Comparison of ENCODE assay signal across 9 cellular contexts in the genomic region with DNA sequence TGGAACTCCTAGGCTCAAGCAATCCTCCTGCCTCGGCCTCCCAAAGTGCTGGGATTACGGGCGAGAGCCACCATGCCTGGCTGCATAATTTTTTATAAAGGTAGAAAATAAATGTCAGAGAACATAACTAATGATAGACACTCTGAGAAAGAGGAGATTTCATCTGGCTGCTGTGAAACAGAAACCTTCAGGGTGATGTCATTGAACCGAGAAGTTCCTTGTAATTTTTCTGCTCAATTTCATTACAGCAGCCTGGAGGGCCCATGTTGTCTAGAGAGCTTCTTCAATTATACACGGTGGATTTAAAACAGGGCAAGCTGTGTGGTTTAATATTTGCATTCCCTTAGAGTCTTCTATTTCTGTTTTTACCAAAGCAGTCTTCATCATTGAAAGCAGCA.
A peak's percentile ranks its signal among the peaks of the same experiment; 100 is the strongest.
DNase-seq lines count a peak whose midpoint lies in the region; ATAC-seq and TF ChIP-seq lines count a peak whose summit lies in the region.
"Had no signal": no experiment of that assay in that cellular context is flagged by ENCODE, and none has a peak within 500 bp of the region (broad histone marks: within the 10 kb centered on the region; RNA-seq: fewer than 3 reads in every experiment).

No MANE protein-coding gene starts in this region.

- peak overlapping the region; percentile 71 to 93 (median 86) for H3K4me3 Mint-ChIP-seq in naive B cell
- H3K4me3 Mint-ChIP-seq: activated CD4-positive, alpha-beta memory T cell treated with anti-CD3 and anti-CD28 coated beads, Interleukin-2, amount 10 ng/mL, durations not matched to agents 7 days and 5 days had no signal

- H4K20me1 ChIP-seq in PC-9 (ENCODE audit: insufficient read depth) = no peaks in the 10 kb centered on the region

- H3K9me3 Mint-ChIP-seq in naive B cell = peaks cover 0 to 5% (median 0%) of the 10 kb centered on the region in 7 donors
- H3K9me3 Mint-ChIP-seq: activated CD4-positive, alpha-beta memory T cell treated with anti-CD3 and anti-CD28 coated beads, Interleukin-2, amount 10 ng/mL, durations not matched to agents 7 days and 5 days had no signal

- no peak overlapping the region for H3K4me2 ChIP-seq in PC-9

- CTCF ChIA-PET in PC-9 (lab: Charles Lee) = no interaction called here

- no TSS peak for BruUV-seq in PC-9 (replicated peaks; lab: Mats Ljungman, UMichigan)

- H3K27ac ChIP-seq in PC-9 = no peak overlapping the region

- H3K4me1 ChIP-seq in PC-9 (replicated peaks; ENCODE audit: insufficient read depth) = no peaks in the 10 kb centered on the region

- intact Hi-C loops in PC-9 (cut with micrococcal nuclease; ENCODE audit: unreplicated experiment) = no loop called here

- H3K9me2 ChIP-seq in PC-9 (ENCODE audit: insufficient read depth) = no peaks in the 10 kb centered on the region

- peak overlapping the region; percentile 87 to 99 (median 92) for H3K27ac Mint-ChIP-seq in naive B cell
- H3K27ac Mint-ChIP-seq: activated CD4-positive, alpha-beta memory T cell treated with anti-CD3 and anti-CD28 coated beads, Interleukin-2, amount 10 ng/mL, durations not matched to agents 7 days and 5 days had no signal

- no peaks in the 10 kb centered on the region for H3K9me3 ChIP-seq in PC-9 (ENCODE audit: insufficient read depth, low read depth)

- H3F3A ChIP-seq in PC-9 (ENCODE audit: insufficient read depth, low read depth) = no peaks in the 10 kb centered on the region

- H3K27me3 ChIP-seq in PC-9 (ENCODE audit: insufficient read depth, low read depth) = no peaks in the 10 kb centered on the region

- DNase-seq in naive B cell = peak; percentile 70
- no peak for DNase-seq in activated effector memory CD4-positive, alpha-beta T cell treated with anti-CD3 and anti-CD28 coated beads, Interleukin-2, amount 50 U/mL, for 16 hours
- DNase-seq in PC-9 = no peak
- DNase-seq: activated CD4-positive, alpha-beta memory T cell treated with anti-CD3 and anti-CD28 coated beads, Interleukin-2, amount 10 ng/mL, durations not matched to agents 7 days and 5 days; anterior cingulate cortex had no signal

- no peak overlapping the region for H3K4me3 ChIP-seq in PC-9

- peaks cover 61 to 91% (median 75%) of the 10 kb centered on the region in 3 donors for H3K4me1 Mint-ChIP-seq in naive B cell

- no peak for TF ChIP-seq CTCF in PC-9 (conservative IDR thresholded peaks at IDR 0.05)

- no peaks in the 10 kb centered on the region for H3K36me3 ChIP-seq in PC-9 (ENCODE audit: low read depth)

- peak; percentile 75 for ATAC-seq in GM18907 (IDR thresholded peaks at IDR 0.05; ENCODE audit: unreplicated experiment)
- peak; percentile 62 for ATAC-seq in GM21737 (IDR thresholded peaks at IDR 0.05; ENCODE audit: unreplicated experiment)
- peak; percentile 58 for ATAC-seq in HG03439 (IDR thresholded peaks at IDR 0.05; ENCODE audit: unreplicated experiment)
- ATAC-seq in naive B cell (ENCODE audit: low read depth in 2 of 2) = peak; percentile 75 to 78
- ATAC-seq in HG03442 (IDR thresholded peaks at IDR 0.05; ENCODE audit: unreplicated experiment) = no peak

- H3K36me3 Mint-ChIP-seq in naive B cell = peaks cover 26 to 36% of the 10 kb centered on the region in 2 donors

- H3K27me3 Mint-ChIP-seq in naive B cell = no peaks in the 10 kb centered on the region
- H3K27me3 Mint-ChIP-seq: activated CD4-positive, alpha-beta memory T cell treated with anti-CD3 and anti-CD28 coated beads, Interleukin-2, amount 10 ng/mL, durations not matched to agents 7 days and 5 days had no signal

- no peak overlapping the region for H2AFZ ChIP-seq in PC-9

- no peaks in the 10 kb centered on the region for H3K79me2 ChIP-seq in PC-9 (ENCODE audit: low read depth)

- POLR2A ChIA-PET in PC-9 (lab: Charles Lee; ENCODE audit: unreplicated experiment) = no interaction called here
